In genomic region chr2:170341684-170342631, GRCh38 we compare ENCODE assay signal across 1 cellular context.
TF ChIP-seq lines count a peak whose summit lies in the region.

No MANE protein-coding gene starts in this region.

TF ChIP-seq in GM23338, 12 proteins besides CTCF, POLR2A, EP300 and RAD21 (continued from another document):
- no peak for TF ChIP-seq ZNF331 (CRISPR knock-in tag; IDR thresholded peaks at IDR 0.05; ENCODE audit: low read depth)
- TF ChIP-seq JUNB (IDR thresholded peaks at IDR 0.05; ENCODE audit: unreplicated experiment), result no peak
- TF ChIP-seq NANOG (IDR thresholded peaks at IDR 0.05; ENCODE audit: borderline replicate concordance), result no peak
- no peak for TF ChIP-seq ZNF114 (CRISPR knock-in tag; IDR thresholded peaks at IDR 0.05)
- TF ChIP-seq EZH2 (IDR thresholded peaks at IDR 0.05; ENCODE audit: low read depth, unreplicated experiment), result no peak
- no peak for TF ChIP-seq REST (IDR thresholded peaks at IDR 0.05; ENCODE audit: unreplicated experiment)
TF ChIP-seq in GM23338: peak in this region for 0.
